In genomic region chr16:81620796-81621195, GRCh38 we compare ENCODE assay signal across 21 cellular contexts.
DNase-seq lines count a peak whose midpoint lies in the region; ATAC-seq and TF ChIP-seq lines count a peak whose summit lies in the region.
"Had no signal": no experiment of that assay in that cellular context is flagged by ENCODE, and none has a peak within 500 bp of the region (broad histone marks: within the 10 kb centered on the region; RNA-seq: fewer than 3 reads in every experiment).

No MANE protein-coding gene starts in this region.

- peaks cover 10% of the 10 kb centered on the region for H3K36me3 Mint-ChIP-seq in activated CD4-positive, alpha-beta T cell treated with anti-CD3 and anti-CD28 coated beads, Interleukin-2, amount 10 ng/mL, durations not matched to agents 24 days and 14 days (ENCODE audit: low read depth)
- peaks cover 10% of the 10 kb centered on the region for H3K36me3 Mint-ChIP-seq in activated CD4-positive, alpha-beta T cell treated with anti-CD3 and anti-CD28 coated beads, Interleukin-2, amount 10 ng/mL, durations not matched to agents 7 days and 5 days (ENCODE audit: low read depth)
- peaks cover 13% of the 10 kb centered on the region for H3K36me3 Mint-ChIP-seq in effector memory CD8-positive, alpha-beta T cell (ENCODE audit: insufficient read depth)
- H3K36me3 Mint-ChIP-seq in nephron (ENCODE audit: low read depth), result peaks cover 18% of the 10 kb centered on the region
- H3K36me3 Mint-ChIP-seq in stimulated activated memory B cell treated with anti-CD40 and anti-IgM and Interleukin-4, amounts not matched to agents 10 μg/mL and 1 μg/mL and 100 μg/mL, for 72 hours, result peaks cover 26% of the 10 kb centered on the region

- H3K4me3 Mint-ChIP-seq in activated CD4-positive, alpha-beta T cell treated with anti-CD3 and anti-CD28 coated beads, Interleukin-2, amount 10 ng/mL, durations not matched to agents 24 days and 14 days, result no peak overlapping the region
- H3K4me3 Mint-ChIP-seq in activated CD4-positive, alpha-beta T cell treated with anti-CD3 and anti-CD28 coated beads, Interleukin-2, amount 10 ng/mL, durations not matched to agents 7 days and 5 days, result no peak overlapping the region
- no peak overlapping the region for H3K4me3 Mint-ChIP-seq in effector memory CD8-positive, alpha-beta T cell
- H3K4me3 Mint-ChIP-seq in nephron, result no peak overlapping the region
- H3K4me3 Mint-ChIP-seq in stimulated activated memory B cell treated with anti-CD40 and anti-IgM and Interleukin-4, amounts not matched to agents 10 μg/mL and 1 μg/mL and 100 μg/mL, for 72 hours, result no peak overlapping the region
- H3K4me3 Mint-ChIP-seq: activated CD8-positive, alpha-beta T cell treated with anti-CD3 and anti-CD28 coated beads, Interleukin-2, amount 10 ng/mL, durations not matched to agents 7 days and 5 days; B cell; T-helper 1 cell treated with Interleukin-12 subunit alpha and Interleukin-12 subunit beta and Interleukin-4 antibody, amounts not matched to agents 30 μg/mL and 1 μg/mL, for 36 hours had no signal

- no peak for ATAC-seq in effector memory CD8-positive, alpha-beta T cell (replicated peaks)
- ATAC-seq in HG02870 (IDR thresholded peaks at IDR 0.05; ENCODE audit: unreplicated experiment), result no peak
- ATAC-seq in stimulated activated memory B cell treated with anti-CD40 and anti-IgM and Interleukin-4, amounts not matched to agents 10 μg/mL and 1 μg/mL and 100 μg/mL, for 72 hours, result no peak
- ATAC-seq: activated CD8-positive, alpha-beta T cell treated with anti-CD3 and anti-CD28 coated beads, Interleukin-2, amount 10 ng/mL, durations not matched to agents 7 days and 5 days; activated naive CD4-positive, alpha-beta T cell treated with anti-CD3 and anti-CD28 coated beads, Interleukin-2, amount 50 U/mL, for 72 hours; left lung had no signal

- peak overlapping the region; percentile 5 for H3K27ac Mint-ChIP-seq in activated CD4-positive, alpha-beta T cell treated with anti-CD3 and anti-CD28 coated beads, Interleukin-2, amount 10 ng/mL, durations not matched to agents 24 days and 14 days
- no peak overlapping the region for H3K27ac Mint-ChIP-seq in activated CD4-positive, alpha-beta T cell treated with anti-CD3 and anti-CD28 coated beads, Interleukin-2, amount 10 ng/mL, durations not matched to agents 7 days and 5 days
- peak overlapping the region; percentile 77 to 85 for H3K27ac Mint-ChIP-seq in effector memory CD8-positive, alpha-beta T cell
- peak overlapping the region in 2 of 3 experiments; percentile 33 to 39 for H3K27ac Mint-ChIP-seq in nephron
- no peak overlapping the region for H3K27ac Mint-ChIP-seq in stimulated activated memory B cell treated with anti-CD40 and anti-IgM and Interleukin-4, amounts not matched to agents 10 μg/mL and 1 μg/mL and 100 μg/mL, for 72 hours
- H3K27ac Mint-ChIP-seq: B cell; T-helper 1 cell treated with Interleukin-12 subunit alpha and Interleukin-12 subunit beta and Interleukin-4 antibody, amounts not matched to agents 30 μg/mL and 1 μg/mL, for 36 hours had no signal

- peak overlapping the region; percentile 30 for H3K27ac ChIP-seq in urinary bladder (ENCODE audit: low read depth)
- H3K27ac ChIP-seq in brain microvascular endothelial cell, result no peak overlapping the region
- H3K27ac ChIP-seq: left lung, SJCRH30, tibial nerve had no signal

- intact Hi-C loops in activated CD4-positive, alpha-beta T cell treated with anti-CD3 and anti-CD28 coated beads, Interleukin-2, amount 10 ng/mL, durations not matched to agents 24 days and 14 days (cut with micrococcal nuclease), result loop anchor here (5.0 kb wide), 1 partner anchor 218 kb away; no protein-coding TSS in a partner anchor

- peaks cover 35% of the 10 kb centered on the region for H3K4me1 Mint-ChIP-seq in activated CD4-positive, alpha-beta T cell treated with anti-CD3 and anti-CD28 coated beads, Interleukin-2, amount 10 ng/mL, durations not matched to agents 24 days and 14 days
- H3K4me1 Mint-ChIP-seq in activated CD4-positive, alpha-beta T cell treated with anti-CD3 and anti-CD28 coated beads, Interleukin-2, amount 10 ng/mL, durations not matched to agents 7 days and 5 days, result peaks cover 17% of the 10 kb centered on the region
- peaks cover 8 to 19% of the 10 kb centered on the region in 2 donors for H3K4me1 Mint-ChIP-seq in effector memory CD8-positive, alpha-beta T cell (ENCODE audit: low read depth in 2 of 2)
- peaks cover 14% of the 10 kb centered on the region for H3K4me1 Mint-ChIP-seq in nephron
- H3K4me1 Mint-ChIP-seq in stimulated activated memory B cell treated with anti-CD40 and anti-IgM and Interleukin-4, amounts not matched to agents 10 μg/mL and 1 μg/mL and 100 μg/mL, for 72 hours, result peaks cover 28% of the 10 kb centered on the region

- H3K27me3 ChIP-seq in brain microvascular endothelial cell (replicated peaks), result no peaks in the 10 kb centered on the region
- H3K27me3 ChIP-seq: left lung, SJCRH30, tibial nerve had no signal

- H3K27me3 Mint-ChIP-seq in activated CD4-positive, alpha-beta T cell treated with anti-CD3 and anti-CD28 coated beads, Interleukin-2, amount 10 ng/mL, durations not matched to agents 24 days and 14 days, result no peaks in the 10 kb centered on the region
- no peaks in the 10 kb centered on the region for H3K27me3 Mint-ChIP-seq in activated CD4-positive, alpha-beta T cell treated with anti-CD3 and anti-CD28 coated beads, Interleukin-2, amount 10 ng/mL, durations not matched to agents 7 days and 5 days
- no peaks in the 10 kb centered on the region for H3K27me3 Mint-ChIP-seq in effector memory CD8-positive, alpha-beta T cell
- H3K27me3 Mint-ChIP-seq in nephron (ENCODE audit: low read depth), result no peaks in the 10 kb centered on the region
- H3K27me3 Mint-ChIP-seq in stimulated activated memory B cell treated with anti-CD40 and anti-IgM and Interleukin-4, amounts not matched to agents 10 μg/mL and 1 μg/mL and 100 μg/mL, for 72 hours, result no peaks in the 10 kb centered on the region
- H3K27me3 Mint-ChIP-seq: B cell had no signal

- no peaks in the 10 kb centered on the region for H3K9me3 Mint-ChIP-seq in activated CD4-positive, alpha-beta T cell treated with anti-CD3 and anti-CD28 coated beads, Interleukin-2, amount 10 ng/mL, durations not matched to agents 24 days and 14 days
- no peaks in the 10 kb centered on the region for H3K9me3 Mint-ChIP-seq in activated CD4-positive, alpha-beta T cell treated with anti-CD3 and anti-CD28 coated beads, Interleukin-2, amount 10 ng/mL, durations not matched to agents 7 days and 5 days
- H3K9me3 Mint-ChIP-seq in effector memory CD8-positive, alpha-beta T cell, result no peaks in the 10 kb centered on the region
- H3K9me3 Mint-ChIP-seq in nephron, result no peaks in the 10 kb centered on the region
- no peaks in the 10 kb centered on the region for H3K9me3 Mint-ChIP-seq in stimulated activated memory B cell treated with anti-CD40 and anti-IgM and Interleukin-4, amounts not matched to agents 10 μg/mL and 1 μg/mL and 100 μg/mL, for 72 hours
- H3K9me3 Mint-ChIP-seq: activated naive CD4-positive, alpha-beta T cell treated with anti-CD3 and anti-CD28 coated beads, Interleukin-2, amount 50 U/mL, for 72 hours; T-helper 1 cell treated with Interleukin-12 subunit alpha and Interleukin-12 subunit beta and Interleukin-4 antibody, amounts not matched to agents 30 μg/mL and 1 μg/mL, for 36 hours had no signal

- H3K4me3 ChIP-seq in urinary bladder (ENCODE audit: low read depth, low read length) (no peak overlapping the region), brain microvascular endothelial cell (ENCODE audit: low read depth, low read length) (no peak overlapping the region)
- H3K4me3 ChIP-seq: left lung, SJCRH30, tibial nerve had no signal

- DNase-seq in activated CD4-positive, alpha-beta T cell treated with anti-CD3 and anti-CD28 coated beads, Interleukin-2, amount 10 ng/mL, durations not matched to agents 24 days and 14 days, result no peak
- no peak for DNase-seq in activated CD4-positive, alpha-beta T cell treated with anti-CD3 and anti-CD28 coated beads, Interleukin-2, amount 10 ng/mL, durations not matched to agents 7 days and 5 days
- no peak for DNase-seq in effector memory CD8-positive, alpha-beta T cell
- DNase-seq in brain microvascular endothelial cell, result no peak
- DNase-seq: 8988T; activated CD8-positive, alpha-beta T cell treated with anti-CD3 and anti-CD28 coated beads, Interleukin-2, amount 10 ng/mL, durations not matched to agents 7 days and 5 days; activated T-cell treated with anti-CD3 and anti-CD28 coated beads, Interleukin-2, amount 50 U/mL, for 48 hours; dermis blood vessel endothelial cell; left lung; NCI-H748 treated with DMSO at 0.1 percent for 48 hours; nucleus accumbens; SJCRH30; stimulated activated CD4-positive, alpha-beta T cell treated with anti-CD3 and anti-CD28 coated beads, Interleukin-15, amount 100 ng/mL, for 24 hours had no signal

- WGBS in urinary bladder, result 86% methylated on average over 9 of the region's 9 CpGs

- TF ChIP-seq CTCF in nephron (IDR thresholded peaks at IDR 0.05; ENCODE audit: unreplicated experiment in 3 of 3), result no peak
- TF ChIP-seq CTCF in brain microvascular endothelial cell (IDR thresholded peaks at IDR 0.05; ENCODE audit: low read depth, low read length, missing control alignments), result no peak

- POLR2A ChIA-PET in activated CD4-positive, alpha-beta T cell treated with anti-CD3 and anti-CD28 coated beads, Interleukin-2, amount 10 ng/mL, durations not matched to agents 7 days and 5 days (lab: Charles Lee), result no interaction called here

- no peaks in the 10 kb centered on the region for H3K4me1 ChIP-seq in urinary bladder (ENCODE audit: insufficient read depth)

- H3K36me3 ChIP-seq in urinary bladder (ENCODE audit: insufficient read depth), result no peaks in the 10 kb centered on the region
- H3K36me3 ChIP-seq in brain microvascular endothelial cell (replicated peaks), result peaks cover 3% of the 10 kb centered on the region
- H3K36me3 ChIP-seq: SJCRH30 had no signal

- in situ Hi-C loops in brain microvascular endothelial cell (cut with HindIII; ENCODE audit: low pct_ligation_motif_present, low sequenced_read_pairs), result no loop called here

- CTCF ChIA-PET in activated CD4-positive, alpha-beta T cell treated with anti-CD3 and anti-CD28 coated beads, Interleukin-2, amount 10 ng/mL, durations not matched to agents 7 days and 5 days (lab: Charles Lee), result interaction anchor here (1.5 to 3.9 kb wide), 5 partner anchors 10 to 91 kb away, joined by 3 to 18 read pairs (median 4); no protein-coding TSS in a partner anchor

Comparison
In these comparisons a context has a peak if more than half of its experiments do, and no peak if none do; other contexts are left out.
1. H3K27ac Mint-ChIP-seq: peak in activated CD4-positive, alpha-beta T cell treated with anti-CD3 and anti-CD28 coated beads, Interleukin-2, amount 10 ng/mL, durations not matched to agents 24 days and 14 days (single experiment), effector memory CD8-positive, alpha-beta T cell (2 of 2) and nephron (2 of 3); none in activated CD4-positive, alpha-beta T cell treated with anti-CD3 and anti-CD28 coated beads, Interleukin-2, amount 10 ng/mL, durations not matched to agents 7 days and 5 days (single experiment) and stimulated activated memory B cell treated with anti-CD40 and anti-IgM and Interleukin-4, amounts not matched to agents 10 μg/mL and 1 μg/mL and 100 μg/mL, for 72 hours (single experiment).